Comparison of ENCODE assay signal across 30 cellular contexts in the genomic region with DNA sequence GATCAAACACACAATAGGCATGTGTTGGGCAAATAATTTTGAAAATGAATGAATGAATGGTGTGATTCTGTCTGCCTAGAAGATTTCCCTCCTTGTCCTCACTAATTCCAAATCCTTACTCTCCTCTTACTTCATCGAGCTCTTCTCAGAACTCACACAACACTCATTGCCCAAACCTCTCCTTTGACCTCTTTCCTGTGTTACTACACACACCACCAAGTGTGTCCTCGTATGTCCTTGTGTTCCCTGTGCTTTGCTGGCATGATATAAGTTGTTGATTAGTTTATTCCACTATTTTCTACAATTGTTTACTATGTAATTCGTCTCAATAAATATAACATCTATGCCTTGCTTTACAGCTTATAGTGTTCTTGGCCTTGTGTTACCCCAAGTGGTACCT.
"Had no signal": no experiment of that assay in that cellular context is flagged by ENCODE, and none has a peak within 500 bp of the region (broad histone marks: within the 10 kb centered on the region; RNA-seq: fewer than 3 reads in every experiment).

No MANE protein-coding gene starts in this region.

- H3K79me2 ChIP-seq: parathyroid adenoma had no signal

- H3K9ac ChIP-seq: parathyroid adenoma had no signal

- H3K9me3 ChIP-seq: neutrophil, ovary, right lobe of liver, suprapubic skin, thoracic aorta, thyroid gland, vagina had no signal

- H3K27ac ChIP-seq: neutrophil, ovary, parathyroid adenoma, psoas muscle, right lobe of liver, sigmoid colon, stomach, suprapubic skin, thoracic aorta, thyroid gland, tibial nerve, upper lobe of left lung, vagina had no signal

- DNase-seq: naive thymus-derived CD8-positive, alpha-beta T cell; nephron progenitor cell; nucleus accumbens; ovary; posterior cingulate gyrus; psoas muscle; right cardiac atrium; right lobe of liver; sigmoid colon; small intestine; stimulated activated CD4-positive, alpha-beta T cell treated with anti-CD3 and anti-CD28 coated beads, Interleukin-15, amount 100 ng/mL, for 24 hours; stimulated activated CD4-positive, alpha-beta T cell treated with anti-CD3 and anti-CD28 coated beads, Interleukin-2, amount 100 ng/mL, for 24 hours; stimulated activated CD4-positive, alpha-beta T cell treated with anti-CD3 and anti-CD28 coated beads, Interleukin-2, amount 100 ng/mL, for 48 hours; stimulated activated CD4-positive, alpha-beta T cell treated with anti-CD3 and anti-CD28 coated beads, Interleukin-4, amount 100 ng/mL, for 24 hours; stimulated activated naive B cell treated with anti-CD40 and anti-IgM and Interleukin-4, amounts not matched to agents 10 μg/mL and 1 μg/mL and 100 μg/mL, for 72 hours; stimulated activated naive CD4-positive, alpha-beta T cell treated with Interleukin-2 at 50 U/mL for 16 hours; stomach; substantia nigra; thyroid gland; trophoblast cell; upper lobe of left lung had no signal

- H3K4me1 ChIP-seq: parathyroid adenoma, psoas muscle, right lobe of liver, sigmoid colon, stomach, suprapubic skin, thyroid gland, tibial nerve, upper lobe of left lung, vagina had no signal

- H3K36me3 ChIP-seq: neutrophil, ovary, right lobe of liver, sigmoid colon, stomach, suprapubic skin, thoracic aorta, thyroid gland, tibial nerve, upper lobe of left lung, vagina had no signal

- H2AFZ ChIP-seq: parathyroid adenoma had no signal

- H3K27me3 ChIP-seq: neutrophil, ovary, right lobe of liver, sigmoid colon, stomach, suprapubic skin, thyroid gland, tibial nerve, upper lobe of left lung, vagina had no signal

- ATAC-seq: naive thymus-derived CD8-positive, alpha-beta T cell; natural killer cell treated with Interleukin-12 subunit alpha and Interleukin-12 subunit beta and Interleukin-15 and Interleukin-18, amount 100 ng/mL, for 72 hours; psoas muscle; right cardiac atrium; stimulated activated effector memory CD8-positive, alpha-beta T cell treated with anti-CD3 and anti-CD28 coated beads, Interleukin-12 subunit alpha, Interleukin-12 subunit beta, amount 100 ng/mL, for 72 hours; stimulated activated naive B cell treated with anti-CD40 and anti-IgM and Interleukin-4, amounts not matched to agents 10 μg/mL and 1 μg/mL and 100 μg/mL, for 72 hours had no signal

- H3K4me3 ChIP-seq: ovary, psoas muscle, right lobe of liver, sigmoid colon, stomach, suprapubic skin, thoracic aorta, thyroid gland, tibial nerve, upper lobe of left lung, vagina had no signal

- FAIRE-seq: small intestine, urothelium cell line had no signal
